ENCODE assay signal across 8 cellular contexts in the genomic region with DNA sequence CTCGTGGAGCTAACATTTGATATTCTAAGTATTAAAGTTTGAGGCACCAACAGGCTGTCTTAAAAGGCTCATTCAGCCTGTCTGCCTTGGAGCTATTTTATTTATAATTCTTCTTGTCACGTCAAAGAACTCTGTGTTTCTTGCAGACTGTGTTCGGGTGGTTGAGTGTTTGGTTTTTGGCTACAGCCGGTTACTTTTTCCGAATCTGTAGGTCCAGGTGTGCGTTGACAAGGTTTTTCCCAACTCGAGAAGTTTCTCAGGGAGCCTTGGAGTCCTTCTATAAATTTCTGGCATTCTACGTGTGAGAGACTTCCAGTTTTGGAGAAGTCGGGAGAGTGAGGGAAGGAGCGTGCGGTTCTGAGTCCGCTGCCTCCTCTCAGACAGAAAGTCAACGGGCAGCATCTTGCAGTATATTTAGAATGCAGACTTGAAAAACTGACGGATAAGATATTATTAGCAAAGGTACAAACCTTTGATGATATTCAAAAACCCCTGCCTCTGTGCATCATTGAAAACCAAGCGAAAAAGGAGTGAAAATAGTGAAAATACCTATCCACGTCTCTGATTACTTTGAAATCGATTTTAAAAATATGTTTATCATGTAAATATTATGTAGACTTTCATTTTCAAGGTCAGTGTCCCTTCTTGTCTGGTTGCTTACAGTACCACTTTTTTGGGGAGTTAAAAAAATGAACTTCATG.
A peak's percentile ranks its signal among the peaks of the same experiment; 100 is the strongest.
DNase-seq lines count a peak whose midpoint lies in the region; FAIRE-seq and TF ChIP-seq lines count a peak whose summit lies in the region.

No MANE protein-coding gene starts in this region.

- H3K27me3 ChIP-seq in astrocyte (ENCODE audit: insufficient read depth, low read length) (no peaks in the 10 kb centered on the region), right atrium auricular region (no peaks in the 10 kb centered on the region), suprapubic skin (no peaks in the 10 kb centered on the region)

- H3K36me3 Mint-ChIP-seq in astrocyte (ENCODE audit: low read depth, unreplicated experiment), result no peaks in the 10 kb centered on the region

- no peaks in the 10 kb centered on the region for H4K20me1 ChIP-seq in astrocyte (ENCODE audit: insufficient read depth, low read length)

- H3K9me3 Mint-ChIP-seq in astrocyte (ENCODE audit: unreplicated experiment), result no peaks in the 10 kb centered on the region

- peak overlapping the region; percentile 81 for H3K4me2 ChIP-seq in astrocyte (ENCODE audit: low read length)

- no peak for TF ChIP-seq POLR2A in suprapubic skin (IDR thresholded peaks at IDR 0.05)

- no peak overlapping the region for H3K4me3 Mint-ChIP-seq in astrocyte (ENCODE audit: unreplicated experiment)

- peaks cover 100% of the 10 kb centered on the region for H3K79me2 ChIP-seq in astrocyte (ENCODE audit: insufficient read depth, low read length)

- peaks cover 55% of the 10 kb centered on the region for H3K4me1 ChIP-seq in astrocyte (ENCODE audit: insufficient read depth, low read length)
- H3K4me1 ChIP-seq in right atrium auricular region, result peaks cover 0 to 87% of the 10 kb centered on the region in 2 donors
- peaks cover 86% of the 10 kb centered on the region for H3K4me1 ChIP-seq in suprapubic skin

- TF ChIP-seq EP300 in suprapubic skin (IDR thresholded peaks at IDR 0.05), result no peak

- H3K4me1 Mint-ChIP-seq in astrocyte (ENCODE audit: low read depth, unreplicated experiment), result no peaks in the 10 kb centered on the region

- DNase-seq in NCI-H1105 treated with DMSO at 0.1 percent for 48 hours (lab: John Stamatoyannopoulos, UW) (peak; percentile 71), NCI-H1105 (lab: John Stamatoyannopoulos, UW) (no peak), astrocyte (ENCODE audit: low read depth) (peak; percentile 58), right atrium auricular region (ENCODE audit: low spot score) (no peak), suprapubic skin (ENCODE audit: low spot score in 2 of 2) (peak; percentile 24 to 40), mucosa of gallbladder (ENCODE audit: low spot score) (no peak), kidney tubule cell (ENCODE audit: low spot score) (no peak), activated gamma-delta T cell treated with Interleukin-2 at 50 U/mL for 16 hours (no peak)

- H3K27me3 Mint-ChIP-seq in astrocyte (ENCODE audit: low read depth, unreplicated experiment), result peaks cover 73% of the 10 kb centered on the region

- H3K27ac ChIP-seq in astrocyte (ENCODE audit: low read depth, low read length) (peak overlapping the region; percentile 99), right atrium auricular region (peak overlapping the region; percentile 100), suprapubic skin (peak overlapping the region; percentile 98)

- H3K36me3 ChIP-seq in astrocyte (ENCODE audit: insufficient read depth, low read length) (no peaks in the 10 kb centered on the region), right atrium auricular region (no peaks in the 10 kb centered on the region), suprapubic skin (no peaks in the 10 kb centered on the region)

- peak overlapping the region; percentile 93 for H3K9ac ChIP-seq in astrocyte (ENCODE audit: low read length)

- H2AFZ ChIP-seq in astrocyte (ENCODE audit: low read depth, low read length), result no peak overlapping the region

- WGBS in suprapubic skin, result 19% methylated on average over 17 of the region's 17 CpGs

- peak overlapping the region; percentile 40 for H3K4me3 ChIP-seq in astrocyte (ENCODE audit: insufficient read depth, low read depth, low read length)
- H3K4me3 ChIP-seq in right atrium auricular region, result peak overlapping the region in 1 of 2 donors; percentile 29
- H3K4me3 ChIP-seq in suprapubic skin, result peak overlapping the region; percentile 79

- FAIRE-seq in astrocyte (lab: Jason Lieb, UNC), result no peak

- TF ChIP-seq CTCF in astrocyte (IDR thresholded peaks at IDR 0.05; ENCODE audit: insufficient read depth, low read depth, low read length), result no peak
- no peak for TF ChIP-seq CTCF in right atrium auricular region (IDR thresholded peaks at IDR 0.05)
- no peak for TF ChIP-seq CTCF in suprapubic skin (IDR thresholded peaks at IDR 0.05)

- H3K27ac Mint-ChIP-seq in astrocyte (ENCODE audit: unreplicated experiment), result no peak overlapping the region

- H3K9me3 ChIP-seq in astrocyte (ENCODE audit: insufficient read depth, low read depth, low read length), result no peaks in the 10 kb centered on the region
- no peaks in the 10 kb centered on the region for H3K9me3 ChIP-seq in right atrium auricular region
- H3K9me3 ChIP-seq in suprapubic skin, result no peaks in the 10 kb centered on the region

Comparison
In these comparisons a context has a peak if more than half of its experiments do, and no peak if none do; other contexts are left out.
1. DNase-seq: peak in NCI-H1105 treated with DMSO at 0.1 percent for 48 hours (single experiment), astrocyte (single experiment) and suprapubic skin (2 of 2); none in NCI-H1105 (single experiment), right atrium auricular region (single experiment), mucosa of gallbladder (single experiment), kidney tubule cell (single experiment) and activated gamma-delta T cell treated with Interleukin-2 at 50 U/mL for 16 hours (single experiment).
2. Peak in every context shown above with its lines, with median percentiles within 50 percentile points of each other: H3K27ac ChIP-seq.